ENCODE assay signal across 8 cellular contexts in genomic region chr12:89707623-89707991, GRCh38. TPM values are rescaled to one million over a fixed set of nuclear protein-coding genes. Genes with fewer than 3 reads are reported as not detected.
DNase-seq lines count a peak whose midpoint lies in the region; ATAC-seq, FAIRE-seq and TF ChIP-seq lines count a peak whose summit lies in the region.

No MANE protein-coding gene starts in this region.

- POLR2A ChIA-PET in HepG2 (lab: Yijun Ruan, JAX), result interaction anchor here (2.9 kb wide), 1 partner anchor 355 kb away, joined by 17 read pairs; the partner anchor contains the start of gene DUSP6

- in situ Hi-C loops in HepG2 (cut with HindIII; ENCODE audit: extremely low pct_ligation_motif_present, low pct_unique_long_range_greater_than_20kb), result loop anchor here (10.0 kb wide), 1 partner anchor 163 kb away; no protein-coding TSS in a partner anchor

- H3K4me1 Mint-ChIP-seq in stimulated activated naive CD8-positive, alpha-beta T cell treated with anti-CD3 and anti-CD28 coated beads, Interleukin-15, amount 100 ng/mL, for 72 hours, result peaks cover 33% of the 10 kb centered on the region

- no peaks in the 10 kb centered on the region for H3K9me3 Mint-ChIP-seq in stimulated activated naive CD8-positive, alpha-beta T cell treated with anti-CD3 and anti-CD28 coated beads, Interleukin-15, amount 100 ng/mL, for 72 hours

- H4K20me1 ChIP-seq in HepG2 (ENCODE audit: insufficient read depth, low read length), result peaks cover 25% of the 10 kb centered on the region; the same call in 1 of the 2 replicates

- H3K27me3 ChIP-seq in SJSA1 (replicated peaks), result no peaks in the 10 kb centered on the region
- H3K27me3 ChIP-seq in HepG2 (ENCODE audit: control insufficient read depth in 1 of 2, insufficient read depth in 2 of 2, low read length in 2 of 2), result no peaks in the 10 kb centered on the region; a peak in 1 of 5 replicates

- TF ChIP-seq CTCF in HepG2 (CRISPR knock-in tag; IDR thresholded peaks at IDR 0.05), result peak; percentile 20; the same call in 1 of the 2 replicates

- H3K4me3 ChIP-seq in SJSA1, result peak overlapping the region; percentile 99
- H3K4me3 ChIP-seq in HepG2 (replicated peaks in 1 of 3; ENCODE audit: insufficient read depth in 1 of 3, low read depth in 2 of 3, low read length in 3 of 3), result peak overlapping the region; percentile 84 to 95 (median 95)

- peak overlapping the region; percentile 93 for H3K4me2 ChIP-seq in HepG2 (ENCODE audit: low read depth, low read length)

- DNase-seq in NCI-H1092 treated with DMSO at 0.1 percent for 48 hours (lab: John Stamatoyannopoulos, UW) (peak; percentile 34), NCI-H1092 (lab: John Stamatoyannopoulos, UW) (no peak), SJSA1 (ENCODE audit: low read depth in 1 of 2, low spot score in 2 of 2) (peak; percentile 38 to 40), caudate nucleus (lab: John Stamatoyannopoulos, UW) (peak in 4 of 61 donors; percentile 26 to 40 (median 30)), HepG2 (ENCODE audit: low spot score) (peak; percentile 16), NCI-H1048 (lab: John Stamatoyannopoulos, UW) (no peak)
- DNase-seq in stimulated activated naive CD8-positive, alpha-beta T cell treated with anti-CD3 and anti-CD28 coated beads, Interleukin-15, amount 100 ng/mL, for 72 hours, result peak in 1 of 2 donors; percentile 25

- no peaks in the 10 kb centered on the region for H3K27me3 Mint-ChIP-seq in stimulated activated naive CD8-positive, alpha-beta T cell treated with anti-CD3 and anti-CD28 coated beads, Interleukin-15, amount 100 ng/mL, for 72 hours

- FAIRE-seq in HepG2 (lab: Jason Lieb, UNC), result no peak

- WGBS in HepG2 (ENCODE audit: low lambda C conversion rate), result 0% methylated on average over 2 of the region's 19 CpGs

- H3K36me3 ChIP-seq in SJSA1 (peaks cover 15% of the 10 kb centered on the region), HepG2 (replicated peaks in 1 of 2; ENCODE audit: control insufficient read depth in 1 of 2, insufficient read depth in 2 of 2, low read length in 2 of 2) (no peaks in the 10 kb centered on the region)

- no peaks in the 10 kb centered on the region for H3K9me3 ChIP-seq in SJSA1 (replicated peaks)
- no peaks in the 10 kb centered on the region for H3K9me3 ChIP-seq in HepG2 (ENCODE audit: low read length)

- peaks cover 4% of the 10 kb centered on the region for H3K4me1 ChIP-seq in SJSA1 (replicated peaks)
- H3K4me1 ChIP-seq in HepG2 (ENCODE audit: insufficient read depth, low read length), result peaks cover 49% of the 10 kb centered on the region

- peak overlapping the region; percentile 94 to 98 for H3K4me3 Mint-ChIP-seq in stimulated activated naive CD8-positive, alpha-beta T cell treated with anti-CD3 and anti-CD28 coated beads, Interleukin-15, amount 100 ng/mL, for 72 hours

- TF ChIP-seq RAD21 in HepG2 (CRISPR knock-in tag; IDR thresholded peaks at IDR 0.05), result no peak

- peak; percentile 20 for ATAC-seq in HepG2
- ATAC-seq in stimulated activated naive CD8-positive, alpha-beta T cell treated with anti-CD3 and anti-CD28 coated beads, Interleukin-15, amount 100 ng/mL, for 72 hours, result no peak
- no peak for ATAC-seq in HG02763 (IDR thresholded peaks at IDR 0.05; ENCODE audit: unreplicated experiment)

- CTCF ChIA-PET in HepG2 (lab: Yijun Ruan, JAX; ENCODE audit: low intra/inter-chr PET ratio, low total read pairs), result no interaction called here

- no peak for TF ChIP-seq EP300 in HepG2 (IDR thresholded peaks at IDR 0.05; ENCODE audit: low read depth in 2 of 2, low read length in 2 of 2)
- TF ChIP-seq EP300 in HepG2 (CRISPR knock-in tag; IDR thresholded peaks at IDR 0.05; ENCODE audit: borderline replicate concordance), result no peak

- BruUV-seq in HepG2 (replicated peaks; lab: Mats Ljungman, UMichigan), result no TSS peak

- H2AFZ ChIP-seq in HepG2 (ENCODE audit: low read length), result no peak overlapping the region

- H3K27ac Mint-ChIP-seq in stimulated activated naive CD8-positive, alpha-beta T cell treated with anti-CD3 and anti-CD28 coated beads, Interleukin-15, amount 100 ng/mL, for 72 hours, result peak overlapping the region; percentile 96 to 97

- H3K9ac ChIP-seq in HepG2 (ENCODE audit: insufficient read depth, low read depth, low read length), result peak overlapping the region; percentile 98

- no peak for TF ChIP-seq POLR2A in HepG2 (IDR thresholded peaks at IDR 0.05; ENCODE audit: insufficient read depth in 1 of 2, low read depth in 2 of 2, low read length in 2 of 2)

- peaks cover 58% of the 10 kb centered on the region for H3K79me2 ChIP-seq in HepG2 (ENCODE audit: insufficient read depth, low read length)

- intact Hi-C loops in HepG2 (cut with micrococcal nuclease; ENCODE audit: unreplicated experiment), result loop anchor here (5.0 to 10.0 kb wide), 3 partner anchors 60 to 353 kb away; partner anchors contain the start of gene DUSP6

- H3K27ac ChIP-seq in SJSA1 (peak overlapping the region; percentile 87), caudate nucleus (ENCODE audit: low read depth, low read length) (peak overlapping the region; percentile 97), HepG2 (ENCODE audit: extremely low read length, insufficient read depth, low read length) (peak overlapping the region; percentile 99)

TF ChIP-seq in HepG2, 621 proteins besides CTCF, POLR2A, EP300 and RAD21 (continues in another document):
- TF ChIP-seq RXRA (CRISPR knock-in tag; IDR thresholded peaks at IDR 0.05) (no peak), ZNF460 (CRISPR knock-in tag; IDR thresholded peaks at IDR 0.05; ENCODE audit: borderline replicate concordance) (no peak), ZNF468 (CRISPR knock-in tag; IDR thresholded peaks at IDR 0.05) (no peak), NAIF1 (CRISPR knock-in tag; IDR thresholded peaks at IDR 0.05; ENCODE audit: borderline replicate concordance) (0 out of 2 replicates have a peak, but pooled peaks have one; percentile 25), AGO1 (IDR thresholded peaks at IDR 0.05; ENCODE audit: low read depth, low read length, poor library complexity, severe bottlenecking) (no peak), ZNF891 (CRISPR knock-in tag; IDR thresholded peaks at IDR 0.05) (no peak), ZNF501 (CRISPR knock-in tag; IDR thresholded peaks at IDR 0.05) (peak; percentile 47; the same call in 1 of the 2 replicates), HOMEZ (CRISPR knock-in tag; IDR thresholded peaks at IDR 0.05; ENCODE audit: low read depth) (no peak), PAF1 (CRISPR knock-in tag; IDR thresholded peaks at IDR 0.05) (no peak), GTF2F1 (IDR thresholded peaks at IDR 0.05; ENCODE audit: low read length) (no peak), ZNF17 (CRISPR knock-in tag; IDR thresholded peaks at IDR 0.05) (0 out of 2 replicates have a peak, but pooled peaks have one; percentile 45), SAP130 (CRISPR knock-in tag; IDR thresholded peaks at IDR 0.05; ENCODE audit: low read depth) (peak; percentile 14; the same call in 1 of the 2 replicates), SRSF1 (optimal IDR thresholded peaks at IDR 0.05; ENCODE audit: low read depth, low read length) (no peak), NCOA2 (CRISPR knock-in tag; IDR thresholded peaks at IDR 0.05) (no peak), JDP2 (CRISPR knock-in tag; IDR thresholded peaks at IDR 0.05; ENCODE audit: borderline replicate concordance) (no peak), IRF9 (CRISPR knock-in tag; IDR thresholded peaks at IDR 0.05; ENCODE audit: borderline replicate concordance) (no peak)

RNA-seq across cellular contexts. Expression of gene ATP2B1, which starts 1.0 kb away (rescaled TPM):
- total RNA-seq in SJSA1 (2014; rRNA removed; shearing (Covaris generic)), result 49.8 and 101 TPM in 2 replicates
- total RNA-seq in HepG2 (2016; rRNA removed; fragmentation: Illumina TruSeq; extraction: Trizol), result 46.5 and 60.2 TPM in 2 replicates
- total RNA-seq in HepG2 (2016; cell fraction: cytosol; rRNA removed; fragmentation: Illumina TruSeq; extraction: Trizol; ENCODE audit: low read depth), result 8.5 and 11.5 TPM in 2 replicates
- 52.7 and 57.3 TPM in 2 replicates for total RNA-seq in HepG2 (2016; cell fraction: insoluble cytoplasmic fraction; rRNA removed; fragmentation: Illumina TruSeq; extraction: Trizol)
- total RNA-seq in HepG2 (2016; cell fraction: membrane; rRNA removed; fragmentation: Illumina TruSeq; extraction: Trizol), result 14.5 and 16.1 TPM in 2 replicates
- 81.0 and 90.0 TPM in 2 replicates for total RNA-seq in HepG2 (2016; cell fraction: nucleus; rRNA removed; fragmentation: Illumina TruSeq; extraction: Trizol)
- polyA plus RNA-seq in HepG2 (2011; rRNA removed), result 12.1 and 12.6 TPM in 2 replicates
- polyA plus RNA-seq in HepG2 (2011; cell fraction: cytosol; rRNA removed), result 3.3 and 7.0 TPM in 2 replicates
- 11.9 and 12.3 TPM in 2 replicates for polyA plus RNA-seq in HepG2 (2011; cell fraction: nucleus; rRNA removed)
- 30.7 and 30.9 TPM in 2 replicates for polyA plus RNA-seq in HepG2 (2012)
- 0.71 and 1.0 TPM in 2 replicates for polyA plus RNA-seq in HepG2 (2016; cell fraction: cytosol; fragmentation: Illumina TruSeq; extraction: Trizol; ENCODE audit: low read depth)
- 25.8 and 28.7 TPM in 2 replicates for polyA plus RNA-seq in HepG2 (2016; cell fraction: insoluble cytoplasmic fraction; fragmentation: Illumina TruSeq; extraction: Trizol; ENCODE audit: low read depth)
- polyA plus RNA-seq in HepG2 (2016; cell fraction: membrane; fragmentation: Illumina TruSeq; extraction: Trizol; ENCODE audit: low read depth), result 3.3 and 4.5 TPM in 2 replicates
- 61.4 and 62.9 TPM in 2 replicates for polyA plus RNA-seq in HepG2 (2016; cell fraction: nucleus; fragmentation: Illumina TruSeq; extraction: Trizol; ENCODE audit: insufficient read depth, low read depth)
- 8.3 and 27.4 TPM in 2 replicates for polyA minus RNA-seq in HepG2 (2011; rRNA and poly(A)+ RNA removed; ENCODE audit: low replicate concordance)
- polyA minus RNA-seq in HepG2 (2011; cell fraction: cytosol; rRNA and poly(A)+ RNA removed), result 22.0 and 22.2 TPM in 2 replicates
- polyA minus RNA-seq in HepG2 (2011; cell fraction: nucleus; rRNA and poly(A)+ RNA removed), result 95.1 and 96.8 TPM in 2 replicates

Comparison
In these comparisons a context has a peak if more than half of its experiments do, and no peak if none do; other contexts are left out.
1. DNase-seq: peak in NCI-H1092 treated with DMSO at 0.1 percent for 48 hours (single experiment), SJSA1 (2 of 2) and HepG2 (single experiment); none in NCI-H1092 (single experiment) and NCI-H1048 (single experiment).
2. Peak in every context shown above with its lines, with median percentiles within 50 percentile points of each other: H3K27ac ChIP-seq.